ENCODE assay signal across 12 cellular contexts in genomic region chr18:54712315-54712714, GRCh38.
DNase-seq lines count a peak whose midpoint lies in the region; ATAC-seq, FAIRE-seq and TF ChIP-seq lines count a peak whose summit lies in the region.
"Had no signal": no experiment of that assay in that cellular context is flagged by ENCODE, and none has a peak within 500 bp of the region (broad histone marks: within the 10 kb centered on the region; RNA-seq: fewer than 3 reads in every experiment).

No MANE protein-coding gene starts in this region.

- POLR2A ChIA-PET in A549 (lab: Yijun Ruan, JAX): no interaction called here

- peak overlapping the region; percentile 43 for H3K4me2 ChIP-seq in A549

- H3K4me1 Mint-ChIP-seq in activated T-helper 17 cell treated with anti-CD3 and anti-CD28 coated beads, Interleukin-2, amount 50 U/mL, for 72 hours: peaks cover 11% of the 10 kb centered on the region

- no peak for FAIRE-seq in A549 (lab: Jason Lieb, UNC)
- FAIRE-seq: GM12891 had no signal

- no peaks in the 10 kb centered on the region for H3K9me3 Mint-ChIP-seq in activated T-helper 17 cell treated with anti-CD3 and anti-CD28 coated beads, Interleukin-2, amount 50 U/mL, for 72 hours
- H3K9me3 Mint-ChIP-seq: central memory CD8-positive, alpha-beta T cell had no signal

- 51% methylated on average over 2 of the region's 2 CpGs for WGBS in A549 (ENCODE audit: missing lambda C conversion rate)

- no peak for TF ChIP-seq RAD21 in A549 (conservative IDR thresholded peaks at IDR 0.05 in 1 of 2, IDR thresholded peaks at IDR 0.05 in 1 of 2)

- H3K4me3 ChIP-seq in A549 (no peak overlapping the region), foreskin fibroblast (ENCODE audit: low read depth in 1 of 2, low read length in 2 of 2) (no peak overlapping the region)
- H3K4me3 ChIP-seq: SK-N-MC had no signal

- TF ChIP-seq CTCF in A549 (IDR thresholded peaks at IDR 0.05) (no peak), foreskin fibroblast (IDR thresholded peaks at IDR 0.05; ENCODE audit: low read depth, low read length) (no peak)

- H3K27ac Mint-ChIP-seq in activated T-helper 17 cell treated with anti-CD3 and anti-CD28 coated beads, Interleukin-2, amount 50 U/mL, for 72 hours: no peak overlapping the region

- no peaks in the 10 kb centered on the region for H3K36me3 Mint-ChIP-seq in activated T-helper 17 cell treated with anti-CD3 and anti-CD28 coated beads, Interleukin-2, amount 50 U/mL, for 72 hours (ENCODE audit: low read depth)

- DNase-seq in A549 (ENCODE audit: low read depth in 1 of 2, low spot score in 1 of 2) (peak in 1 of 2 experiments; percentile 10), H4 (ENCODE audit: low spot score) (peak; percentile 6), foreskin fibroblast (peak; percentile 70 to 83), NCI-H69 (lab: John Stamatoyannopoulos, UW) (no peak), NCI-H187 (lab: John Stamatoyannopoulos, UW) (no peak), HuH-7.5 (ENCODE audit: low spot score) (no peak)
- DNase-seq: NCI-H446 had no signal

- CTCF ChIA-PET in A549 (lab: Yijun Ruan, JAX): no interaction called here

- peak overlapping the region; percentile 49 to 71; a peak in 5 of 6 replicates for H3K27ac ChIP-seq in A549
- H3K27ac ChIP-seq: SK-N-MC had no signal

- TF ChIP-seq EP300 in A549 (IDR thresholded peaks at IDR 0.05): no peak

- no peak overlapping the region for H3K4me3 Mint-ChIP-seq in activated T-helper 17 cell treated with anti-CD3 and anti-CD28 coated beads, Interleukin-2, amount 50 U/mL, for 72 hours
- H3K4me3 Mint-ChIP-seq: central memory CD8-positive, alpha-beta T cell had no signal

- no peaks in the 10 kb centered on the region for H3K9me3 ChIP-seq in A549

- TF ChIP-seq POLR2A in A549 (IDR thresholded peaks at IDR 0.05; ENCODE audit: low read length): no peak

- peaks cover 9% of the 10 kb centered on the region for H3K27me3 Mint-ChIP-seq in activated T-helper 17 cell treated with anti-CD3 and anti-CD28 coated beads, Interleukin-2, amount 50 U/mL, for 72 hours

- H3K4me1 ChIP-seq in A549: peaks cover 16% of the 10 kb centered on the region

- peak; percentile 30 to 34; a peak in 3 of 6 replicates for ATAC-seq in A549
- ATAC-seq in activated T-helper 17 cell treated with anti-CD3 and anti-CD28 coated beads, Interleukin-2, amount 50 U/mL, for 72 hours (replicated peaks): peak; percentile 76
- no peak for ATAC-seq in GM21515 (IDR thresholded peaks at IDR 0.05; ENCODE audit: unreplicated experiment)

TF ChIP-seq in A549, 52 proteins besides CTCF, POLR2A, EP300 and RAD21:
- no peak for TF ChIP-seq ZC3H11A (IDR thresholded peaks at IDR 0.05)
- TF ChIP-seq FOSL2 (IDR thresholded peaks at IDR 0.05): no peak
- peak; percentile 49 for TF ChIP-seq FOSL2 (CRISPR knock-in tag; IDR thresholded peaks at IDR 0.05)
TF ChIP-seq in A549: peak in this region for 1.

Comparison
In these comparisons a context has a peak if more than half of its experiments do, and no peak if none do; other contexts are left out.
1. DNase-seq: peak in H4 (single experiment) and foreskin fibroblast (2 of 2); none in NCI-H69 (single experiment), NCI-H187 (0 of 2) and HuH-7.5 (single experiment).